27 cellular contexts compared by ENCODE assay signal in the genomic region with DNA sequence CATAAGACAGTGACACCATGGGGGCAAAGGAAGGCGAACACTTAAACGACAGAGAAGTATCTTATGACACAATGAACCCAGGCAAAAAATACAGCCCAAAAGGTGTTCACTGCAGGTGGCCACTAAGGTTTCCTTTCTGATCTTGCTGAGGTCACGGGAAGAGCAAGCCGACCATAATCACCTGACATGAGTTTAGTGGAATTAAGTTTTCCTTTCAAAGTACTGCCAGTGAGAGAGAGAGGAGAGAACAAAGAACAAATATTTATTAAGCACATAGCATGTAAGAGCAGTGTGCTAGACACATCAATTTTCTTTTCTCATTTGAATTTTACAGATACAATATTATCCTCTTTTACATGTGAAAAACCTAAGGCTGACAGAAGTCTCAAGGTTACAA.
"Had no signal": no experiment of that assay in that cellular context is flagged by ENCODE, and none has a peak within 500 bp of the region (broad histone marks: within the 10 kb centered on the region; RNA-seq: fewer than 3 reads in every experiment).

No MANE protein-coding gene starts in this region.

- H3K4me3 ChIP-seq: esophagus squamous epithelium, gastroesophageal sphincter, left ventricle myocardium inferior, lung, psoas muscle, spleen, testis, transverse colon had no signal

- H3K27ac ChIP-seq: esophagus squamous epithelium, gastroesophageal sphincter, left ventricle myocardium inferior, parathyroid adenoma, psoas muscle, spleen, testis, transverse colon had no signal

- H3K4me3 Mint-ChIP-seq: immature natural killer cell; naive B cell; nephron; stimulated activated naive B cell treated with anti-CD40 and anti-IgM and Interleukin-4, amounts not matched to agents 10 μg/mL and 1 μg/mL and 100 μg/mL, for 72 hours; stimulated activated naive CD8-positive, alpha-beta T cell treated with anti-CD3 and anti-CD28 coated beads, Interleukin-15, amount 100 ng/mL, for 72 hours had no signal

- H3K9me3 ChIP-seq: psoas muscle, testis, transverse colon had no signal

- DNase-seq: dermis blood vessel endothelial cell; esophagus squamous epithelium; foreskin fibroblast; glutamatergic neuron; immature natural killer cell; left ventricle myocardium inferior; mesenchymal stem cell; midbrain; naive B cell; occipital lobe; psoas muscle; retina; spleen; stimulated activated CD4-positive, alpha-beta T cell treated with anti-CD3 and anti-CD28 coated beads, Interleukin-15, amount 100 ng/mL, for 24 hours; stimulated activated CD4-positive, alpha-beta T cell treated with anti-CD3 and anti-CD28 coated beads, Interleukin-1b, Interleukin-23, amount 100 ng/mL, for 48 hours; stimulated activated CD4-positive, alpha-beta T cell treated with anti-CD3 and anti-CD28 coated beads, Interleukin-4, amount 100 ng/mL, for 4 hours; stimulated activated naive B cell treated with anti-CD40 and anti-IgM and Interleukin-4, amounts not matched to agents 10 μg/mL and 1 μg/mL and 100 μg/mL, for 72 hours; stimulated activated naive CD8-positive, alpha-beta T cell treated with anti-CD3 and anti-CD28 coated beads, Interleukin-15, amount 100 ng/mL, for 72 hours; testis; transverse colon had no signal

- H3K4me1 Mint-ChIP-seq: nephron; stimulated activated naive B cell treated with anti-CD40 and anti-IgM and Interleukin-4, amounts not matched to agents 10 μg/mL and 1 μg/mL and 100 μg/mL, for 72 hours; stimulated activated naive CD8-positive, alpha-beta T cell treated with anti-CD3 and anti-CD28 coated beads, Interleukin-15, amount 100 ng/mL, for 72 hours had no signal

- H3K27ac Mint-ChIP-seq: nephron; stimulated activated naive B cell treated with anti-CD40 and anti-IgM and Interleukin-4, amounts not matched to agents 10 μg/mL and 1 μg/mL and 100 μg/mL, for 72 hours; stimulated activated naive CD8-positive, alpha-beta T cell treated with anti-CD3 and anti-CD28 coated beads, Interleukin-15, amount 100 ng/mL, for 72 hours had no signal

- H3K27me3 Mint-ChIP-seq: naive B cell; stimulated activated naive B cell treated with anti-CD40 and anti-IgM and Interleukin-4, amounts not matched to agents 10 μg/mL and 1 μg/mL and 100 μg/mL, for 72 hours; stimulated activated naive CD8-positive, alpha-beta T cell treated with anti-CD3 and anti-CD28 coated beads, Interleukin-15, amount 100 ng/mL, for 72 hours had no signal

- FAIRE-seq: colon, keratinocyte had no signal

- H3K27me3 ChIP-seq: esophagus squamous epithelium, gastroesophageal sphincter, spleen, testis, transverse colon had no signal

- ATAC-seq: gastroesophageal sphincter; psoas muscle; sciatic nerve; stimulated activated naive B cell treated with anti-CD40 and anti-IgM and Interleukin-4, amounts not matched to agents 10 μg/mL and 1 μg/mL and 100 μg/mL, for 72 hours; stimulated activated naive CD8-positive, alpha-beta T cell treated with anti-CD3 and anti-CD28 coated beads, Interleukin-15, amount 100 ng/mL, for 72 hours had no signal
